In the genomic region with DNA sequence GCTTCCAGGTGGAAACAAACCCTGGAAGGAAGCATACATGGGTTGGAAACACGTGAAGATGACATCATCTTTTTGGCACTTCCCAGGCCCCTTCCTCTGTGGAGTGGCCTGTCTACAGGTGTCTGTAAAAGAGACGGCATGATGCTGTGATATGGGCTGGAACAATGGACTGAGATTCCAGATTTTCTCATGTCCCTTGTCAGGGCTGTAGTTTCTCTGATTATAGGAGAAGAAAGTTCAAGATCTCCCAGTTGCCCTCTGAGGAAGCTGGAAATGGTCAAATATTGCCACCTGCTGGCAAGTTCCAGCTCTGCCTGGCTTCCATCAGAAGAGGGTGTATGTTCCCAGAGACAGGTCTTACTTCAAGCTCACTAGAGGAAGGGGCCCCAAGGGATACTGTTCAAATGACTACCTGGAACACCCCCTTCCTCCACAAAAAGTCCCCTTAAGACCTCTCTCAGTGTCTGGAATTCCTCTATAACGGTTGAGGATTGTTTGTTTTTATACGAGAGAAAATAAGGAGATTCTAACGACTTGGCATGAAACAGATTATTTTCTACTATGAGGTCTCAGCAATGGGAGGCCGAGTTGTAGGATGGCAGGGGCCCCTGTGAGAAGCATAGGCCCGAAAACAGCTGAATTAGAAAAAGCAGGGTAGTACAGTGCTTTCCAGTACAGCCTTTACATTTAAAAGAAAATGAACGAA, we compare ENCODE assay signal across 8 cellular contexts. TPM values are rescaled to one million over a fixed set of nuclear protein-coding genes. Genes with fewer than 3 reads are reported as not detected.
DNase-seq lines count a peak whose midpoint lies in the region; ATAC-seq and TF ChIP-seq lines count a peak whose summit lies in the region.

No MANE protein-coding gene starts in this region.

- H3K9me3 Mint-ChIP-seq in activated CD4-positive, alpha-beta T cell treated with anti-CD3 and anti-CD28 coated beads, Interleukin-2, amount 10 ng/mL, durations not matched to agents 24 days and 14 days = no peaks in the 10 kb centered on the region

- intact Hi-C loops in activated CD4-positive, alpha-beta T cell treated with anti-CD3 and anti-CD28 coated beads, Interleukin-2, amount 10 ng/mL, durations not matched to agents 24 days and 14 days (cut with micrococcal nuclease) = loop anchor here (1.0 to 2.0 kb wide), 3 partner anchors 10 to 114 kb away; no protein-coding TSS in a partner anchor
- intact Hi-C loops in lower lobe of right lung (cut with DNase I) = no loop called here

- peak; percentile 78 for ATAC-seq in GM18873 (IDR thresholded peaks at IDR 0.05; ENCODE audit: low FRiP score, unreplicated experiment)
- ATAC-seq in HG03135 (IDR thresholded peaks at IDR 0.05; ENCODE audit: unreplicated experiment) = peak; percentile 85
- peak; percentile 89 to 95 for ATAC-seq in lower lobe of right lung

- H3K27me3 ChIP-seq in lower lobe of right lung (ENCODE audit: low read depth) = no peaks in the 10 kb centered on the region

- H3K9me3 ChIP-seq in lower lobe of right lung = no peaks in the 10 kb centered on the region

- no peaks in the 10 kb centered on the region for H3K36me3 Mint-ChIP-seq in activated CD4-positive, alpha-beta T cell treated with anti-CD3 and anti-CD28 coated beads, Interleukin-2, amount 10 ng/mL, durations not matched to agents 24 days and 14 days (ENCODE audit: low read depth)

- peak; percentile 75 to 81 for DNase-seq in AML-193 (lab: John Stamatoyannopoulos, UW)
- DNase-seq in NCI-H446 treated with DMSO at 0.1 percent for 48 hours (lab: John Stamatoyannopoulos, UW) = peak; percentile 19
- peak; percentile 95 for DNase-seq in activated CD4-positive, alpha-beta T cell treated with anti-CD3 and anti-CD28 coated beads, Interleukin-2, amount 10 ng/mL, durations not matched to agents 24 days and 14 days
- DNase-seq in dermis blood vessel endothelial cell = peak; percentile 92
- DNase-seq in lower lobe of right lung = peak; percentile 68
- peak; percentile 61 for DNase-seq in stimulated activated CD8-positive, alpha-beta memory T cell treated with anti-CD3 and anti-CD28 coated beads, Interleukin-15, amount 100 ng/mL, for 1 hour (ENCODE audit: low read depth)

- H3K4me3 Mint-ChIP-seq in activated CD4-positive, alpha-beta T cell treated with anti-CD3 and anti-CD28 coated beads, Interleukin-2, amount 10 ng/mL, durations not matched to agents 24 days and 14 days = no peak overlapping the region

- no peak overlapping the region for H3K4me3 ChIP-seq in lower lobe of right lung

- H3K27ac ChIP-seq in lower lobe of right lung = no peak overlapping the region

- peak; percentile 94 for TF ChIP-seq CTCF in lower lobe of right lung (IDR thresholded peaks at IDR 0.05)

- H3K27ac Mint-ChIP-seq in activated CD4-positive, alpha-beta T cell treated with anti-CD3 and anti-CD28 coated beads, Interleukin-2, amount 10 ng/mL, durations not matched to agents 24 days and 14 days = no peak overlapping the region

- peaks cover 12% of the 10 kb centered on the region for H3K4me1 Mint-ChIP-seq in activated CD4-positive, alpha-beta T cell treated with anti-CD3 and anti-CD28 coated beads, Interleukin-2, amount 10 ng/mL, durations not matched to agents 24 days and 14 days

- H3K36me3 ChIP-seq in lower lobe of right lung = no peaks in the 10 kb centered on the region

- peaks cover 6% of the 10 kb centered on the region for H3K4me1 ChIP-seq in lower lobe of right lung

- H3K27me3 Mint-ChIP-seq in activated CD4-positive, alpha-beta T cell treated with anti-CD3 and anti-CD28 coated beads, Interleukin-2, amount 10 ng/mL, durations not matched to agents 24 days and 14 days = no peaks in the 10 kb centered on the region

RNA-seq across cellular contexts. Expression of gene ANXA6, which starts 7.3 kb away (rescaled TPM):
- 314 and 315 TPM in 2 replicates for total RNA-seq in activated CD4-positive, alpha-beta T cell treated with anti-CD3 and anti-CD28 coated beads, Interleukin-2, amount 10 ng/mL, durations not matched to agents 24 days and 14 days
- 144 and 211 TPM in 2 replicates for total RNA-seq in dermis blood vessel endothelial cell
- 120 TPM for total RNA-seq in lower lobe of right lung

RNA-seq across cellular contexts. Expression of gene CCDC69, which starts 59.1 kb away (rescaled TPM):
- total RNA-seq in activated CD4-positive, alpha-beta T cell treated with anti-CD3 and anti-CD28 coated beads, Interleukin-2, amount 10 ng/mL, durations not matched to agents 24 days and 14 days = 22.7 and 23.2 TPM in 2 replicates
- total RNA-seq in dermis blood vessel endothelial cell = 5.4 and 5.6 TPM in 2 replicates
- 79.0 TPM for total RNA-seq in lower lobe of right lung

Comparison
In these comparisons a context has a peak if more than half of its experiments do, and no peak if none do; other contexts are left out.
1. DNase-seq: peak in every context shown above with its lines; median percentile 95 in activated CD4-positive, alpha-beta T cell treated with anti-CD3 and anti-CD28 coated beads, Interleukin-2, amount 10 ng/mL, durations not matched to agents 24 days and 14 days; 92 in dermis blood vessel endothelial cell; 78 in AML-193; 68 in lower lobe of right lung; 61 in stimulated activated CD8-positive, alpha-beta memory T cell treated with anti-CD3 and anti-CD28 coated beads, Interleukin-15, amount 100 ng/mL, for 1 hour; 19 in NCI-H446 treated with DMSO at 0.1 percent for 48 hours.